Comparison of ENCODE assay signal across 13 cellular contexts in genomic region chr19:2189880-2190279, GRCh38. TPM values are rescaled to one million over a fixed set of nuclear protein-coding genes. Genes with fewer than 3 reads are reported as not detected.
DNase-seq lines count a peak whose midpoint lies in the region; ATAC-seq and TF ChIP-seq lines count a peak whose summit lies in the region.
"Had no signal": no experiment of that assay in that cellular context is flagged by ENCODE, and none has a peak within 500 bp of the region (broad histone marks: within the 10 kb centered on the region; RNA-seq: fewer than 3 reads in every experiment).

No MANE protein-coding gene starts in this region.

- H2AK5ac ChIP-seq in IMR-90 (ENCODE audit: low read depth, low read length) (0 out of 2 replicates have a peak overlapping the region, but pooled peaks have one; percentile 15), neuronal stem cell (ENCODE audit: low read depth, low read length) (no peak overlapping the region)

- no peak overlapping the region for H3K4me3 Mint-ChIP-seq in dendritic cell treated with granulocyte-macrophage colony-stimulating factor and Interleukin-4, amounts not matched to agents 40 ng/mL and 50 ng/mL, for 4 days
- H3K4me3 Mint-ChIP-seq: CD8-positive, alpha-beta memory T cell had no signal

- no peak for ATAC-seq in IMR-90 (ENCODE audit: low read depth)
- ATAC-seq: HCT116 had no signal

- no peak for TF ChIP-seq RAD21 in IMR-90 (IDR thresholded peaks at IDR 0.05; ENCODE audit: low read length)

- H3K9me3 ChIP-seq in BLaER1 (peaks cover 16% of the 10 kb centered on the region), IMR-90 (ENCODE audit: control insufficient read depth, insufficient read depth, low read length) (no peaks in the 10 kb centered on the region), neuronal stem cell (replicated peaks in 1 of 2; ENCODE audit: control insufficient read depth in 2 of 2, insufficient read depth in 1 of 2, low read depth in 1 of 2, low read length in 2 of 2) (peaks cover 0 to 5% of the 10 kb centered on the region in 2 donors), esophagus muscularis mucosa (no peaks in the 10 kb centered on the region)
- H3K9me3 ChIP-seq: BE2C, Caco-2 had no signal

- TF ChIP-seq POLR2A in IMR-90 (IDR thresholded peaks at IDR 0.05; ENCODE audit: low read depth, low read length) (no peak), esophagus muscularis mucosa (IDR thresholded peaks at IDR 0.05; ENCODE audit: low read depth) (no peak)

- WGBS in IMR-90 (ENCODE audit: extremely low coverage in 2 of 2, insufficient read length in 1 of 2), 2 experiments = no CpG with 5 or more reads among the region's 16 CpGs
- WGBS in neuronal stem cell (ENCODE audit: extremely low coverage in 2 of 2, insufficient read length in 2 of 2, insufficient replicate concordance in 1 of 2), 2 donors = no CpG with 5 or more reads among the region's 16 CpGs
- WGBS in esophagus muscularis mucosa = 62% methylated on average over 6 of the region's 16 CpGs

- no peaks in the 10 kb centered on the region for H3K27me3 Mint-ChIP-seq in dendritic cell treated with granulocyte-macrophage colony-stimulating factor and Interleukin-4, amounts not matched to agents 40 ng/mL and 50 ng/mL, for 4 days
- H3K27me3 Mint-ChIP-seq: CD8-positive, alpha-beta memory T cell had no signal

- H3K4me1 Mint-ChIP-seq in dendritic cell treated with granulocyte-macrophage colony-stimulating factor and Interleukin-4, amounts not matched to agents 40 ng/mL and 50 ng/mL, for 4 days (ENCODE audit: low read depth) = peaks cover 49% of the 10 kb centered on the region

- H4K8ac ChIP-seq in IMR-90 (ENCODE audit: low read depth in 2 of 2, low read length in 2 of 2) (no peak overlapping the region), neuronal stem cell (ENCODE audit: low read depth, low read length) (no peak overlapping the region)

- H3K27ac ChIP-seq in BLaER1 (peak overlapping the region; percentile 64), IMR-90 (ENCODE audit: insufficient read depth, low read length) (no peak overlapping the region), neuronal stem cell (replicated peaks; ENCODE audit: low read length) (no peak overlapping the region), esophagus muscularis mucosa (replicated peaks in 1 of 4) (no peak overlapping the region)

- peak overlapping the region; percentile 83 for H3K27ac Mint-ChIP-seq in dendritic cell treated with granulocyte-macrophage colony-stimulating factor and Interleukin-4, amounts not matched to agents 40 ng/mL and 50 ng/mL, for 4 days

- dilution Hi-C loops in IMR-90 (cut with HindIII; ENCODE audit: low sequenced_read_pairs, unreplicated experiment) = no loop called here

- peaks cover 9 to 83% of the 10 kb centered on the region in 2 experiments for H3K79me1 ChIP-seq in IMR-90 (ENCODE audit: low read depth in 1 of 2, low read length in 2 of 2)
- peaks cover 18% of the 10 kb centered on the region for H3K79me1 ChIP-seq in neuronal stem cell (ENCODE audit: low read depth, low read length)

- peaks cover 13% of the 10 kb centered on the region for H3K9me1 ChIP-seq in IMR-90 (ENCODE audit: insufficient read depth, low read length)

- no peak overlapping the region for H2BK20ac ChIP-seq in IMR-90 (ENCODE audit: low read depth, low read length)

- H3K9ac ChIP-seq in BLaER1 (peak overlapping the region; percentile 61; the same call in 1 of the 2 replicates), IMR-90 (ENCODE audit: low read depth, low read length) (no peak overlapping the region), neuronal stem cell (ENCODE audit: low read depth, low read length, poor library complexity) (no peak overlapping the region)

- peaks cover 86% of the 10 kb centered on the region for H3K36me3 Mint-ChIP-seq in dendritic cell treated with granulocyte-macrophage colony-stimulating factor and Interleukin-4, amounts not matched to agents 40 ng/mL and 50 ng/mL, for 4 days (ENCODE audit: low read depth)

- H2BK120ac ChIP-seq in IMR-90 (ENCODE audit: low read depth, low read length) (no peak overlapping the region), neuronal stem cell (ENCODE audit: low read depth, low read length) (no peak overlapping the region)

- DNase-seq in IMR-90 = no peak
- no peak for DNase-seq in neuronal stem cell (ENCODE audit: low spot score)
- DNase-seq in esophagus muscularis mucosa (ENCODE audit: extremely low spot score) = no peak
- DNase-seq in ecto neural progenitor cell (ENCODE audit: low spot score) = no peak
- DNase-seq in GM19240 (ENCODE audit: insufficient read length, low spot score) = no peak
- DNase-seq: BE2C; Caco-2; CD8-positive, alpha-beta memory T cell; DMS53; GF-D8 had no signal

- intact Hi-C loops in IMR-90 (cut with micrococcal nuclease) = no loop called here
- intact Hi-C loops in dendritic cell treated with granulocyte-macrophage colony-stimulating factor and Interleukin-4, amounts not matched to agents 40 ng/mL and 50 ng/mL, for 4 days (cut with micrococcal nuclease) = no loop called here
- intact Hi-C loops in esophagus muscularis mucosa (cut with DNase I) = no loop called here

- no peak overlapping the region for H3K4me3 ChIP-seq in BLaER1
- no peak overlapping the region for H3K4me3 ChIP-seq in IMR-90 (ENCODE audit: insufficient read depth, low read depth, low read length)
- H3K4me3 ChIP-seq in neuronal stem cell (ENCODE audit: low read length in 2 of 2) = no peak overlapping the region
- no peak overlapping the region for H3K4me3 ChIP-seq in esophagus muscularis mucosa

- peaks cover 91% of the 10 kb centered on the region for H3K36me3 ChIP-seq in BLaER1
- H3K36me3 ChIP-seq in IMR-90 (ENCODE audit: control insufficient read depth, insufficient read depth, low read length) = peaks cover 57% of the 10 kb centered on the region
- H3K36me3 ChIP-seq in neuronal stem cell (replicated peaks in 1 of 2; ENCODE audit: control insufficient read depth in 2 of 2, insufficient read depth in 2 of 2, low read length in 2 of 2) = peaks cover 48 to 94% of the 10 kb centered on the region in 2 donors
- H3K36me3 ChIP-seq in esophagus muscularis mucosa = peaks cover 23 to 64% (median 60%) of the 10 kb centered on the region in 4 donors

- no peak overlapping the region for H2BK15ac ChIP-seq in IMR-90 (ENCODE audit: low read depth, low read length)
- no peak overlapping the region for H2BK15ac ChIP-seq in neuronal stem cell (ENCODE audit: low read length)

- H3K18ac ChIP-seq in IMR-90 (ENCODE audit: low read depth, low read length) (no peak overlapping the region), neuronal stem cell (ENCODE audit: low read length) (no peak overlapping the region)

- no peaks in the 10 kb centered on the region for H3K9me3 Mint-ChIP-seq in dendritic cell treated with granulocyte-macrophage colony-stimulating factor and Interleukin-4, amounts not matched to agents 40 ng/mL and 50 ng/mL, for 4 days
- H3K9me3 Mint-ChIP-seq: CD8-positive, alpha-beta memory T cell had no signal

- TF ChIP-seq EP300 in esophagus muscularis mucosa (IDR thresholded peaks at IDR 0.05) = no peak

- H4K91ac ChIP-seq in IMR-90 (ENCODE audit: insufficient read depth, low read depth, low read length) (no peak overlapping the region), neuronal stem cell (ENCODE audit: low read depth, low read length, poor library complexity) (no peak overlapping the region)

- H2AFZ ChIP-seq in IMR-90 (replicated peaks; ENCODE audit: low read length, poor library complexity) (peak overlapping the region; percentile 33), neuronal stem cell (ENCODE audit: low read length) (no peak overlapping the region)

- peak overlapping the region; percentile 22; the same call in 1 of the 2 replicates for H3K4ac ChIP-seq in IMR-90 (ENCODE audit: low read depth, low read length)
- no peak overlapping the region for H3K4ac ChIP-seq in neuronal stem cell (ENCODE audit: low read length)

- no peaks in the 10 kb centered on the region for H3K27me3 ChIP-seq in BLaER1
- no peaks in the 10 kb centered on the region for H3K27me3 ChIP-seq in IMR-90 (ENCODE audit: control insufficient read depth, insufficient read depth, low read length)
- no peaks in the 10 kb centered on the region for H3K27me3 ChIP-seq in neuronal stem cell (ENCODE audit: control insufficient read depth in 3 of 3, insufficient read depth in 3 of 3, low read depth in 1 of 3, low read length in 3 of 3)
- no peaks in the 10 kb centered on the region for H3K27me3 ChIP-seq in esophagus muscularis mucosa
- H3K27me3 ChIP-seq: BE2C had no signal

- H3K4me2 ChIP-seq in BLaER1 (peak overlapping the region; percentile 70), IMR-90 (ENCODE audit: low read depth, low read length) (no peak overlapping the region), neuronal stem cell (ENCODE audit: insufficient read depth, low read length, poor library complexity, severe bottlenecking) (no peak overlapping the region)

- POLR2A ChIA-PET in IMR-90 (lab: Charles Lee; ENCODE audit: unreplicated experiment) = no interaction called here

- H3K14ac ChIP-seq in IMR-90 (replicated peaks; ENCODE audit: low read depth, low read length) = no peak overlapping the region; the same call in 1 of the 2 replicates
- H3K14ac ChIP-seq in neuronal stem cell (ENCODE audit: low read length) = peak overlapping the region; percentile 31

- H4K5ac ChIP-seq in IMR-90 (ENCODE audit: low read depth, low read length) = no peak overlapping the region

- H3K4me1 ChIP-seq in BLaER1 (peaks cover 47% of the 10 kb centered on the region), IMR-90 (ENCODE audit: control insufficient read depth, insufficient read depth, low read length) (peaks cover 17% of the 10 kb centered on the region), neuronal stem cell (ENCODE audit: control insufficient read depth in 2 of 2, insufficient read depth in 1 of 2, low read depth in 1 of 2, low read length in 2 of 2) (peaks cover 0 to 12% of the 10 kb centered on the region in 2 donors), esophagus muscularis mucosa (peaks cover 47 to 58% (median 51%) of the 10 kb centered on the region in 4 donors)
- H3K4me1 ChIP-seq: BE2C had no signal

- no peak overlapping the region for H2BK5ac ChIP-seq in IMR-90 (ENCODE audit: low read depth, low read length, poor library complexity, severe bottlenecking)
- H2BK5ac ChIP-seq in neuronal stem cell (ENCODE audit: low read length) = no peak overlapping the region

- peak overlapping the region; percentile 37 for H2AK9ac ChIP-seq in IMR-90 (replicated peaks; ENCODE audit: low read depth, low read length, poor library complexity)

- peaks cover 99% of the 10 kb centered on the region for H4K20me1 ChIP-seq in BLaER1
- H4K20me1 ChIP-seq in IMR-90 (ENCODE audit: insufficient read depth, low read length) = peaks cover 43% of the 10 kb centered on the region

- in situ Hi-C loops in IMR-90 (cut with MboI; ENCODE audit: low sequenced_read_pairs) = no loop called here

- TF ChIP-seq CTCF in IMR-90 (conservative IDR thresholded peaks at IDR 0.05; ENCODE audit: low read depth, low read length) = no peak
- no peak for TF ChIP-seq CTCF in esophagus muscularis mucosa (IDR thresholded peaks at IDR 0.05)

- no peak overlapping the region; the same call in 1 of the 2 replicates for H3K23ac ChIP-seq in IMR-90 (ENCODE audit: low read depth, low read length)
- H3K23ac ChIP-seq in neuronal stem cell (ENCODE audit: low read depth, low read length, poor library complexity) = no peak overlapping the region

- H3K56ac ChIP-seq in IMR-90 (ENCODE audit: extremely low read depth, insufficient read depth, low read length) = no peak overlapping the region

- no TSS peak for BruUV-seq in IMR-90 (replicated peaks; lab: Mats Ljungman, UMichigan)

- H2BK12ac ChIP-seq in neuronal stem cell (ENCODE audit: low read length) = no peak overlapping the region

- CTCF ChIA-PET in IMR-90 (lab: Yijun Ruan, JAX) = no interaction called here

RNA-seq across cellular contexts. Expression of gene DOT1L, which starts 26.1 kb away (rescaled TPM):
- total RNA-seq in IMR-90 (2012; rRNA removed) = 2.5 TPM in 2 replicates
- polyA plus RNA-seq in IMR-90 (2012; rRNA removed) = 12.6 and 22.0 TPM in 2 replicates
- 10.1 and 10.4 TPM in 2 replicates for polyA plus RNA-seq in IMR-90 (2012; cell fraction: cytosol; rRNA removed)
- polyA plus RNA-seq in IMR-90 (2012; cell fraction: nucleus; rRNA removed; ENCODE audit: low replicate concordance) = 43.0 and 136 TPM in 2 replicates
- 38.2 TPM for polyA plus RNA-seq in neuronal stem cell (2013, experiment 1 of 2)
- polyA plus RNA-seq in neuronal stem cell (2013, experiment 2 of 2) = 38.1 TPM
- 10 to 100 TPM; 10.8 to 13.2 (median 12.0) TPM for total RNA-seq in esophagus muscularis mucosa

RNA-seq across cellular contexts. Expression of gene AP3D1, which starts 38.5 kb away (rescaled TPM):
- total RNA-seq in IMR-90 (2012; rRNA removed) = 75.3 and 76.1 TPM in 2 replicates
- polyA plus RNA-seq in IMR-90 (2012; rRNA removed) = 129 and 132 TPM in 2 replicates
- 112 and 149 TPM in 2 replicates for polyA plus RNA-seq in IMR-90 (2012; cell fraction: cytosol; rRNA removed)
- 165 and 397 TPM in 2 replicates for polyA plus RNA-seq in IMR-90 (2012; cell fraction: nucleus; rRNA removed; ENCODE audit: low replicate concordance)
- 60.6 TPM for polyA plus RNA-seq in neuronal stem cell (2013, experiment 1 of 2)
- 60.3 TPM for polyA plus RNA-seq in neuronal stem cell (2013, experiment 2 of 2)
- 100 to 1,000 TPM in 2 of 4 donors, 10 to 100 TPM in 2; 76.0 to 156 (median 93.7) TPM for total RNA-seq in esophagus muscularis mucosa

RNA-seq across cellular contexts. Expression of gene PLEKHJ1, which starts 46.2 kb away (rescaled TPM):
- total RNA-seq in IMR-90 (2012; rRNA removed) (31.7 and 33.1 TPM in 2 replicates), esophagus muscularis mucosa (10 to 100 TPM; 41.9 to 69.8 (median 55.3) TPM)
- polyA plus RNA-seq in IMR-90 (2012; rRNA removed) = 62.8 and 69.8 TPM in 2 replicates
- 88.7 and 101 TPM in 2 replicates for polyA plus RNA-seq in IMR-90 (2012; cell fraction: cytosol; rRNA removed)
- polyA plus RNA-seq in IMR-90 (2012; cell fraction: nucleus; rRNA removed; ENCODE audit: low replicate concordance) = 146 and 214 TPM in 2 replicates
- 94.6 TPM for polyA plus RNA-seq in neuronal stem cell (2013, experiment 1 of 2)
- polyA plus RNA-seq in neuronal stem cell (2013, experiment 2 of 2) = 92.1 TPM

RNA-seq across cellular contexts. Expression of gene SF3A2, which starts 46.7 kb away (rescaled TPM):
- total RNA-seq in IMR-90 (2012; rRNA removed) = 4.8 and 7.5 TPM in 2 replicates
- polyA plus RNA-seq in IMR-90 (2012; rRNA removed) = 29.8 and 34.5 TPM in 2 replicates
- polyA plus RNA-seq in IMR-90 (2012; cell fraction: cytosol; rRNA removed) = 18.6 and 34.5 TPM in 2 replicates
- polyA plus RNA-seq in IMR-90 (2012; cell fraction: nucleus; rRNA removed; ENCODE audit: low replicate concordance) = 82.8 and 174 TPM in 2 replicates
- polyA plus RNA-seq in neuronal stem cell (2013, experiment 1 of 2) = 117 TPM
- 115 TPM for polyA plus RNA-seq in neuronal stem cell (2013, experiment 2 of 2)
- 10 to 100 TPM; 29.5 to 56.9 (median 35.3) TPM for total RNA-seq in esophagus muscularis mucosa

RNA-seq across cellular contexts. Expression of gene AMH, which starts 59.2 kb away (rescaled TPM):
- total RNA-seq in IMR-90 (2012; rRNA removed) (under 0.01 TPM in 1 of 2 replicates, not detected in the other), esophagus muscularis mucosa (1 to 10 TPM in 3 of 4 donors, under 1 TPM in 1; 0.50 to 3.7 (median 1.3) TPM)
- polyA plus RNA-seq in IMR-90 (2012; rRNA removed) = 0.86 and 1.5 TPM in 2 replicates
- 0.06 and 0.22 TPM in 2 replicates for polyA plus RNA-seq in IMR-90 (2012; cell fraction: cytosol; rRNA removed)
- 9.1 and 40.5 TPM in 2 replicates for polyA plus RNA-seq in IMR-90 (2012; cell fraction: nucleus; rRNA removed; ENCODE audit: low replicate concordance)
- polyA plus RNA-seq in neuronal stem cell (2013, experiment 1 of 2) = 10.1 TPM
- 9.2 TPM for polyA plus RNA-seq in neuronal stem cell (2013, experiment 2 of 2)
- polyA plus RNA-seq: CD8-positive, alpha-beta memory T cell had no signal
